1 cellular context compared by ENCODE assay signal in the genomic region with DNA sequence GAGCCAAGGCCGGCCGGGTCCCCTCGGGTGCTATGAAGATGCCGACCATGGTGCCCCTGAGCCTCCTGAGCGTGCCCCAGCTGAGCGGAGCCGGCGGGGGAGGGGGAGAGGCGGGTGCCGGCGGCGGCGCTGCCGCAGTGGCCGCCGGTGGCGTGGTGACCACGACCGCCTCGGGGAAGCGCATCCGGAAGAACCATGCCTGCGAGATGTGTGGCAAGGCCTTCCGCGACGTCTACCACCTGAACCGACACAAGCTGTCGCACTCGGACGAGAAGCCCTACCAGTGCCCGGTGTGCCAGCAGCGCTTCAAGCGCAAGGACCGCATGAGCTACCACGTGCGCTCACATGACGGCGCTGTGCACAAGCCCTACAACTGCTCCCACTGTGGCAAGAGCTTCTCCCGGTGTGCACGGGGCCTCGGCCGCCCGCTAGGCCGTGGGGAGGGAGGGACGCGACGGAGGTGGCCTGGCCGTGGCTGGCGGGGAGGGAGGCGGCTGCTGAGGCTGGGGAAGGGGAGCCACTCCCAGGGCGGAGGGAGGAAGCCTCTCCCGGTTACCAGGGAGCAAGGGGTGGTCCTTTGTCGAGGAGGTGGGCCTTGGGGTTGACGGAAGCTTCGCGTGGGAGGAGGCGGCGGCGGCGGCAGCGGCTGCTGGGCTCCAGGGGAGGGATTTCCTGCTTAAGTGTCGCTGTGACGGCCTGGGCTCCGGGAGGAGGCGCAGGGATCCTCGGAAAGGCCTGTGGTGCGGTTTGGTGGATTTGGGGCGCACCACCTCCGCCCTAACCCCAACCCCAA.
TF ChIP-seq lines count a peak whose summit lies in the region.

No MANE protein-coding gene starts in this region.

TF ChIP-seq in H1, 55 proteins besides CTCF, POLR2A, EP300 and RAD21 (continued from another document):
- TF ChIP-seq ASH2L (IDR thresholded peaks at IDR 0.05; ENCODE audit: low read length) = no peak
